In the genomic region with DNA sequence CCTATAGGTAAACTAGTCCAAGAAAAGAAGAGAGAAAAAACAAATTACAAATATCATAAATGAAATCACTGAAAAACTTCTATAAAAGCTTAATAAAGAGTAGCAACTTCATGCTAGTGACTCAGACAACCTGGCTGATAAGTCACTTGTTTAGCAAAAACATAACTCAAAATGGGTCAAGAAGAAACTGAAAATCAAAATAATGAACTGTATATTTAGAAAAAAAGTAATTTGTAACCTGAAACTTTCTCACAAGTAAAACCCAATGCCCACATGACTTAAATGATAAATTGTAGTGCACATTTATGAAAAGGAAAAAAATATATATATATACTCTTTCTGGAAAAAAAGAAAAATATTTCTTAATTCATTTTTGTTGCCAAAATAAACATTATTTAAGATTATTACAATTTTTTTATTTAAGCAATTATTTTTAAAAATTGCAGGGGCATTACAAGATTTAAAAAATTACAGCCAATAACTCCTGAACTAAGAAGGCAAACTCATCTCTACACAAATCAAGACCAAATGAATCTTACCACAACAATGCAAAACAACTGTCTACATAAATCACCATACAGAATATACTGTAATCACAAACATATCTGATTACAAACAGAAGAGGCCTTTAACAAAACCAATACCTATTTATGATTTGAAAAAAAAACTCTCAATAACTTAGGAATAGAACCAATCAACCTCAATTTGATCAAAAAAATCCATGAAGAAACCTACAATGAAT, we compare ENCODE assay signal across 18 cellular contexts.
"Had no signal": no experiment of that assay in that cellular context is flagged by ENCODE, and none has a peak within 500 bp of the region (broad histone marks: within the 10 kb centered on the region; RNA-seq: fewer than 3 reads in every experiment).

No MANE protein-coding gene starts in this region.

- H3K36me3 ChIP-seq: breast epithelium, neutrophil, stomach, thoracic aorta had no signal

- ATAC-seq: activated CD4-positive, alpha-beta T cell treated with anti-CD3 and anti-CD28 coated beads for 36 hours; activated CD8-positive, alpha-beta T cell treated with anti-CD3 and anti-CD28 coated beads for 36 hours; esophagus mucosa; mucosa of descending colon; naive thymus-derived CD8-positive, alpha-beta T cell had no signal

- H3K4me1 ChIP-seq: breast epithelium, stomach had no signal

- DNase-seq: activated CD4-positive, alpha-beta T cell treated with anti-CD3 and anti-CD28 coated beads for 36 hours; activated CD8-positive, alpha-beta memory T cell treated with anti-CD3 and anti-CD28 coated beads, Interleukin-2, amount 50 U/mL, for 48 hours; activated CD8-positive, alpha-beta T cell treated with anti-CD3 and anti-CD28 coated beads for 36 hours; activated naive CD4-positive, alpha-beta T cell; aorta; dermis blood vessel endothelial cell; mucosa of descending colon; naive thymus-derived CD8-positive, alpha-beta T cell; retina; stimulated activated CD4-positive, alpha-beta T cell treated with anti-CD3 and anti-CD28 coated beads, Interleukin-4, amount 100 ng/mL, for 1 hour; stimulated activated CD8-positive, alpha-beta memory T cell treated with anti-CD3 and anti-CD28 coated beads, Interleukin-4, amount 100 ng/mL, for 48 hours; stomach had no signal

- H3K4me1 Mint-ChIP-seq: activated CD4-positive, alpha-beta T cell treated with anti-CD3 and anti-CD28 coated beads for 36 hours; naive thymus-derived CD8-positive, alpha-beta T cell had no signal

- H3K36me3 Mint-ChIP-seq: naive thymus-derived CD8-positive, alpha-beta T cell had no signal

- H3K4me3 ChIP-seq: breast epithelium, mucosa of descending colon, stomach, thoracic aorta had no signal

- H3K27ac Mint-ChIP-seq: activated CD4-positive, alpha-beta T cell treated with anti-CD3 and anti-CD28 coated beads for 36 hours; activated CD8-positive, alpha-beta T cell treated with anti-CD3 and anti-CD28 coated beads for 36 hours; activated T-helper 1 cell treated with anti-CD3 and anti-CD28 coated beads, Interleukin-12 subunit alpha, Interleukin-12 subunit beta, Interleukin-2, Interleukin-4 antibody, amounts not matched to agents 30 ng/mL and 10 ng/mL and 1 ng/mL, durations not matched to agents 14 hours and 24 hours and 36 hours; naive thymus-derived CD8-positive, alpha-beta T cell had no signal

- H3K4me3 Mint-ChIP-seq: activated CD4-positive, alpha-beta T cell treated with anti-CD3 and anti-CD28 coated beads for 36 hours; activated CD8-positive, alpha-beta T cell treated with anti-CD3 and anti-CD28 coated beads for 36 hours; activated T-helper 1 cell treated with anti-CD3 and anti-CD28 coated beads, Interleukin-12 subunit alpha, Interleukin-12 subunit beta, Interleukin-2, Interleukin-4 antibody, amounts not matched to agents 30 ng/mL and 10 ng/mL and 1 ng/mL, durations not matched to agents 14 hours and 24 hours and 36 hours; naive thymus-derived CD8-positive, alpha-beta T cell had no signal

- H3K27me3 Mint-ChIP-seq: activated CD4-positive, alpha-beta T cell treated with anti-CD3 and anti-CD28 coated beads for 36 hours; activated CD8-positive, alpha-beta T cell treated with anti-CD3 and anti-CD28 coated beads for 36 hours; naive thymus-derived CD8-positive, alpha-beta T cell had no signal

- H3K27me3 ChIP-seq: breast epithelium, neutrophil, stomach had no signal

- H3K27ac ChIP-seq: breast epithelium, neutrophil, stomach, thoracic aorta, VCaP had no signal
